Comparison of ENCODE assay signal across 9 cellular contexts in the genomic region with DNA sequence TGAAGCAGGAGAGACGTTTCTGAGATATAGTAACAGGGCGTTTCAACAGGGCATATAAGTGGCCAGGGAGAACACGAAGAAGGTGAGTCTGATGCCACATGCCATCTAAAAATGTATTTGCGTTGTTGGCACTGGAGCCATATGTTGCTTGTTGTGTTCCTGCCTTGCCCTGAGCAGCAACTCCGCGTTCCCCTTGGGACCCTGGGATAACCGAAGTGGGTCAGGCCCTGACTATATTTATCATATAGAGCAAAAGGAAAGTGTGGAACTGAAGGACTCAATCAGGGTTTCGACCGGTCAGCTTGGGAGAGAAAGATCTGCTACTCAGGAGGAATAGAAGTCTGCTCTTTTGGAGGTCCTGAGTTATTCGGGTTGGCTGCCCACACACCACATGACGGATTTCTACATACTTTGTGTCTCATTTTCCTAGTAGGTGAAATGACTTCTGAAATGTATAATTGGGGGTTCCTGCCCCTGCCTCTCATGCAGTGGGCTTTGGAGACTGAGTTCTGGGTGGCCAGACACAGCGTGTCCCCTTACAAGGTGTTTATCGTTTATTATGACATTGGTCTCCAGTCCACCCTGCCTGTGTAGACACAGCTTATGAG. TPM values are rescaled to one million over a fixed set of nuclear protein-coding genes. Genes with fewer than 3 reads are reported as not detected.
DNase-seq lines count a peak whose midpoint lies in the region; ATAC-seq and TF ChIP-seq lines count a peak whose summit lies in the region.
"Had no signal": no experiment of that assay in that cellular context is flagged by ENCODE, and none has a peak within 500 bp of the region (broad histone marks: within the 10 kb centered on the region; RNA-seq: fewer than 3 reads in every experiment).

No MANE protein-coding gene starts in this region.

- TF ChIP-seq CTCF in AG09309 (IDR thresholded peaks at IDR 0.05; ENCODE audit: control insufficient read depth, insufficient read depth, low read depth, low read length, missing control alignments) (no peak), GM12865 (IDR thresholded peaks at IDR 0.05; ENCODE audit: insufficient read depth, low read depth, low read length, missing control alignments) (no peak), mesothelial cell of epicardium (IDR thresholded peaks at IDR 0.05; ENCODE audit: unreplicated experiment) (no peak), gastrocnemius medialis (IDR thresholded peaks at IDR 0.05 in 4 of 5, conservative IDR thresholded peaks at IDR 0.05 in 1 of 5) (no peak), GM10266 (IDR thresholded peaks at IDR 0.05; ENCODE audit: control insufficient read depth, insufficient read depth, low read depth, missing control alignments) (no peak)

- peaks cover 0 to 3% (median 0%) of the 10 kb centered on the region in 3 donors for H3K27me3 ChIP-seq in gastrocnemius medialis

- H3K36me3 Mint-ChIP-seq in activated naive CD8-positive, alpha-beta T cell treated with anti-CD3 and anti-CD28 coated beads, Interleukin-2, amount 50 U/mL, for 24 hours (ENCODE audit: low read depth), result peaks cover 57% of the 10 kb centered on the region
- peaks cover 22% of the 10 kb centered on the region for H3K36me3 Mint-ChIP-seq in mesothelial cell of epicardium

- in situ Hi-C loops in gastrocnemius medialis (cut with MboI; ENCODE audit: low sequenced_read_pairs in 4 of 4), result no loop called here

- no peaks in the 10 kb centered on the region for H3K9me3 Mint-ChIP-seq in activated naive CD8-positive, alpha-beta T cell treated with anti-CD3 and anti-CD28 coated beads, Interleukin-2, amount 50 U/mL, for 24 hours
- no peaks in the 10 kb centered on the region for H3K9me3 Mint-ChIP-seq in mesothelial cell of epicardium

- H3K4me1 Mint-ChIP-seq in activated naive CD8-positive, alpha-beta T cell treated with anti-CD3 and anti-CD28 coated beads, Interleukin-2, amount 50 U/mL, for 24 hours, result peaks cover 38% of the 10 kb centered on the region
- peaks cover 56% of the 10 kb centered on the region for H3K4me1 Mint-ChIP-seq in mesothelial cell of epicardium

- intact Hi-C loops in gastrocnemius medialis (cut with DNase I; ENCODE audit: low total_unique reads), result loop anchor here (10.0 kb wide), 2 partner anchors 180 to 650 kb away; partner anchors contain the start of gene BNIP1

- H3K4me3 ChIP-seq in AG09309 (ENCODE audit: control insufficient read depth, low read depth, low read length) (peak overlapping the region; percentile 91), GM12865 (ENCODE audit: low read depth, low read length) (peak overlapping the region; percentile 90), gastrocnemius medialis (no peak overlapping the region)

- peak overlapping the region; percentile 46 for H3K27ac Mint-ChIP-seq in activated naive CD8-positive, alpha-beta T cell treated with anti-CD3 and anti-CD28 coated beads, Interleukin-2, amount 50 U/mL, for 24 hours
- peak overlapping the region; percentile 34 for H3K27ac Mint-ChIP-seq in mesothelial cell of epicardium

- ATAC-seq in activated naive CD8-positive, alpha-beta T cell treated with anti-CD3 and anti-CD28 coated beads, Interleukin-2, amount 50 U/mL, for 24 hours, result no peak
- ATAC-seq in HG03520 (IDR thresholded peaks at IDR 0.05; ENCODE audit: unreplicated experiment) (no peak), gastrocnemius medialis (no peak)

- peaks cover 64% of the 10 kb centered on the region for H3K27me3 Mint-ChIP-seq in activated naive CD8-positive, alpha-beta T cell treated with anti-CD3 and anti-CD28 coated beads, Interleukin-2, amount 50 U/mL, for 24 hours
- peaks cover 9% of the 10 kb centered on the region for H3K27me3 Mint-ChIP-seq in mesothelial cell of epicardium (ENCODE audit: low read depth)

- H3K9me3 ChIP-seq in gastrocnemius medialis, result no peaks in the 10 kb centered on the region

- TF ChIP-seq POLR2A in gastrocnemius medialis (IDR thresholded peaks at IDR 0.05), result no peak

- peaks cover 8 to 28% of the 10 kb centered on the region in 2 donors for H3K4me1 ChIP-seq in gastrocnemius medialis

- DNase-seq in AG09309 (ENCODE audit: low read depth) (no peak), GM12865 (ENCODE audit: low read depth) (no peak), mesothelial cell of epicardium (ENCODE audit: low spot score in 2 of 2, unreplicated experiment in 2 of 2) (no peak), NCI-H146 treated with DMSO at 0.1 percent for 48 hours (lab: John Stamatoyannopoulos, UW; ENCODE audit: unreplicated experiment) (no peak), gastrocnemius medialis (no peak), GM10266 (ENCODE audit: extremely low spot score) (no peak)
- DNase-seq in activated naive CD8-positive, alpha-beta T cell treated with anti-CD3 and anti-CD28 coated beads, Interleukin-2, amount 50 U/mL, for 24 hours, result no peak
- DNase-seq: mesendoderm had no signal

- H3K27ac ChIP-seq in gastrocnemius medialis, result no peak overlapping the region

- H3K4me3 Mint-ChIP-seq in activated naive CD8-positive, alpha-beta T cell treated with anti-CD3 and anti-CD28 coated beads, Interleukin-2, amount 50 U/mL, for 24 hours, result peak overlapping the region; percentile 91
- H3K4me3 Mint-ChIP-seq in mesothelial cell of epicardium, result peak overlapping the region; percentile 62

- H3K36me3 ChIP-seq in gastrocnemius medialis, result peaks cover 0 to 8% of the 10 kb centered on the region in 2 donors

RNA-seq across cellular contexts. Expression of gene STC2, which starts 3.0 kb away (rescaled TPM):
- 24.8 to 26.9 TPM (median 26.0 TPM) in 3 replicates for total RNA-seq in mesothelial cell of epicardium
- total RNA-seq in gastrocnemius medialis, result 10 to 100 TPM in 1 of 4 donors, 1 to 10 TPM in 2, under 1 TPM in 1; 0.39 to 12.7 (median 4.0) TPM

Comparison
In these comparisons a context has a peak if more than half of its experiments do, and no peak if none do; other contexts are left out.
1. H3K4me3 ChIP-seq: peak in AG09309 (single experiment) and GM12865 (single experiment); none in gastrocnemius medialis (0 of 4).